Comparison of ENCODE assay signal across 1 cellular context in genomic region chr16:1964046-1964505, GRCh38.
TF ChIP-seq lines count a peak whose summit lies in the region.

No MANE protein-coding gene starts in this region.

TF ChIP-seq in HCT116, 20 proteins besides CTCF, POLR2A, EP300 and RAD21 (continued from another document):
- TF ChIP-seq REST (IDR thresholded peaks at IDR 0.05; ENCODE audit: low read depth) = no peak
- TF ChIP-seq EZH2 (IDR thresholded peaks at IDR 0.05) = no peak
- no peak for TF ChIP-seq ZNF274 (IDR thresholded peaks at IDR 0.05; ENCODE audit: low read depth, low read length)
- TF ChIP-seq YY1 (IDR thresholded peaks at IDR 0.05; ENCODE audit: extremely low read depth, insufficient replicate concordance, low read depth, low read length) = no peak
- TF ChIP-seq POLR2AphosphoS5 (IDR thresholded peaks at IDR 0.05; ENCODE audit: low read depth, low read length) = no peak; the same call in 1 of the 2 replicates
- TF ChIP-seq CBX3 (IDR thresholded peaks at IDR 0.05; ENCODE audit: low read depth) = no peak
- TF ChIP-seq ATF3 (IDR thresholded peaks at IDR 0.05) = no peak
- TF ChIP-seq FOSL1 (IDR thresholded peaks at IDR 0.05; ENCODE audit: low read depth) = no peak
- no peak for TF ChIP-seq MAX (IDR thresholded peaks at IDR 0.05)
- no peak for TF ChIP-seq JUND (IDR thresholded peaks at IDR 0.05)
